Comparison of ENCODE assay signal across 26 cellular contexts in the genomic region with DNA sequence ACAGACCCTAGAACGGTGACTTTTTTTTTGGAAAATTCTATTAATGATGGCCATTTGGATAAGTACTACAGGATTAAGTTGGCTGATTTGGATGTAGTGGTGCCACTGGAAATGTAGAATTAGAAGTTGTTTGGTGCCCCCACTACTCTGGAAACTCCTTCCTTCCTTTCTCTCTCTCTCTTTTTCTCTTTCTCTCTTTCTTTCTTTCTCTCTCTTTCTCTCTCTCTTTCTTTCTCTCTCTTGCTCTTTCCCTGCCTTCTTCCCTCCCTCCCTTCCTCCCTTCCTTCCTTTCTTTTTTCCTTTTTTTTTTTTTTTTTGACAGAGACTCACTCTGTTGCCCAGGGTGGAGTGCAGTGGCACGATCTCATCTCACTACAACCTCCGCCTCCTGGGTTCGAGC. TPM values are rescaled to one million over a fixed set of nuclear protein-coding genes. Genes with fewer than 3 reads are reported as not detected.
DNase-seq lines count a peak whose midpoint lies in the region; ATAC-seq and TF ChIP-seq lines count a peak whose summit lies in the region.
"Had no signal": no experiment of that assay in that cellular context is flagged by ENCODE, and none has a peak within 500 bp of the region (broad histone marks: within the 10 kb centered on the region; RNA-seq: fewer than 3 reads in every experiment).

No MANE protein-coding gene starts in this region.

- no peak for ATAC-seq in activated T-cell treated with anti-CD3 and anti-CD28 coated beads, Interleukin-2, amount 50 U/mL, for 4 hours
- no peak for ATAC-seq in memory B cell (ENCODE audit: low read depth)
- no peak for ATAC-seq in HG03378 (IDR thresholded peaks at IDR 0.05; ENCODE audit: unreplicated experiment)
- ATAC-seq in omental fat pad (ENCODE audit: low FRiP score) = no peak
- ATAC-seq: Panc1 had no signal

- H3K9me3 Mint-ChIP-seq in activated T-cell treated with anti-CD3 and anti-CD28 coated beads, Interleukin-2, amount 50 U/mL, for 4 hours = no peaks in the 10 kb centered on the region
- H3K9me3 Mint-ChIP-seq in activated T-helper 2 cell treated with anti-CD3 and anti-CD28 coated beads, Interferon-gamma antibody, Interleukin-2, Interleukin-4, amounts not matched to agents 10 μg/mL and 5 μg/mL and 100 μg/mL, durations not matched to agents 14 hours and 24 hours and 36 hours = no peaks in the 10 kb centered on the region
- H3K9me3 Mint-ChIP-seq in memory B cell = no peaks in the 10 kb centered on the region

- DNase-seq in activated T-cell treated with anti-CD3 and anti-CD28 coated beads, Interleukin-2, amount 50 U/mL, for 4 hours = no peak
- no peak for DNase-seq in activated T-cell treated with anti-CD3 and anti-CD28 coated beads, Interleukin-2, amount 50 U/mL, for 48 hours
- no peak for DNase-seq in activated T-helper 2 cell treated with anti-CD3 and anti-CD28 coated beads, Interferon-gamma antibody, Interleukin-2, Interleukin-4, amounts not matched to agents 10 μg/mL and 5 μg/mL and 100 μg/mL, durations not matched to agents 14 hours and 24 hours and 36 hours (ENCODE audit: low spot score)
- DNase-seq in memory B cell (ENCODE audit: low spot score in 2 of 2) (no peak), omental fat pad (ENCODE audit: low spot score) (no peak), HUDEP-2 (lab: John Stamatoyannopoulos, UW; ENCODE audit: unreplicated experiment in 76 of 76) (no peak)
- DNase-seq: DMS53; EL; GF-D8; GOT3; HCEC 1CT; KG1; NCI-H1105; NCI-H146; NCI-H2029; NCI-H226; NCI-H510A treated with DMSO at 0.1 percent for 48 hours; NCI-H748 treated with DMSO at 0.1 percent for 48 hours; NK-92 treated with Interleukin-12 subunit alpha and Interleukin-12 subunit beta, amount 100 ng/mL, for 24 hours; SIG-M5 had no signal

- no peaks in the 10 kb centered on the region for H3K9me3 ChIP-seq in HEK293 (ENCODE audit: control insufficient read depth, insufficient read depth, low read depth, low read length)

- H3K4me1 ChIP-seq in HEK293 (ENCODE audit: control insufficient read depth, insufficient read depth, low read length) = no peaks in the 10 kb centered on the region

- peaks cover 52% of the 10 kb centered on the region for H3K4me1 Mint-ChIP-seq in activated T-cell treated with anti-CD3 and anti-CD28 coated beads, Interleukin-2, amount 50 U/mL, for 4 hours (ENCODE audit: low read depth)
- H3K4me1 Mint-ChIP-seq in activated T-helper 2 cell treated with anti-CD3 and anti-CD28 coated beads, Interferon-gamma antibody, Interleukin-2, Interleukin-4, amounts not matched to agents 10 μg/mL and 5 μg/mL and 100 μg/mL, durations not matched to agents 14 hours and 24 hours and 36 hours (ENCODE audit: low read depth) = peaks cover 48% of the 10 kb centered on the region
- H3K4me1 Mint-ChIP-seq in memory B cell = peaks cover 29% of the 10 kb centered on the region

- H3K36me3 Mint-ChIP-seq in activated T-cell treated with anti-CD3 and anti-CD28 coated beads, Interleukin-2, amount 50 U/mL, for 4 hours (ENCODE audit: insufficient read depth) = peaks cover 51% of the 10 kb centered on the region
- H3K36me3 Mint-ChIP-seq in activated T-helper 2 cell treated with anti-CD3 and anti-CD28 coated beads, Interferon-gamma antibody, Interleukin-2, Interleukin-4, amounts not matched to agents 10 μg/mL and 5 μg/mL and 100 μg/mL, durations not matched to agents 14 hours and 24 hours and 36 hours (ENCODE audit: low read depth) = peaks cover 74% of the 10 kb centered on the region
- peaks cover 25% of the 10 kb centered on the region for H3K36me3 Mint-ChIP-seq in memory B cell

- H3K27ac Mint-ChIP-seq in activated T-helper 2 cell treated with anti-CD3 and anti-CD28 coated beads, Interferon-gamma antibody, Interleukin-2, Interleukin-4, amounts not matched to agents 10 μg/mL and 5 μg/mL and 100 μg/mL, durations not matched to agents 14 hours and 24 hours and 36 hours = peak overlapping the region; percentile 25
- peak overlapping the region; percentile 9 for H3K27ac Mint-ChIP-seq in memory B cell

- intact Hi-C loops in activated T-helper 2 cell treated with anti-CD3 and anti-CD28 coated beads, Interferon-gamma antibody, Interleukin-2, Interleukin-4, amounts not matched to agents 10 μg/mL and 5 μg/mL and 100 μg/mL, durations not matched to agents 14 hours and 24 hours and 36 hours (cut with micrococcal nuclease) = loop anchor here (5.0 kb wide), 2 partner anchors 166 to 1196 kb away; a partner anchor contains a TSS

- H3K27ac ChIP-seq in HEK293 (ENCODE audit: extremely low read depth, low read depth, low read length) = no peak overlapping the region
- H3K27ac ChIP-seq: C4-2B, HL-60 had no signal

- peaks cover 24 to 59% of the 10 kb centered on the region in 2 experiments for H3K36me3 ChIP-seq in HEK293 (ENCODE audit: control insufficient read depth in 2 of 2, insufficient read depth in 1 of 2, low read length in 2 of 2)

- CTCF ChIA-PET in HEK293 (lab: Yijun Ruan, JAX) = no interaction called here

- no peak overlapping the region for H3K4me3 ChIP-seq in HEK293 (ENCODE audit: low read depth, low read length)

- POLR2A ChIA-PET in HEK293 (lab: Yijun Ruan, JAX) = no interaction called here

- no peak for TF ChIP-seq CTCF in HEK293 (tag by site-specific recombination; IDR thresholded peaks at IDR 0.05)
- TF ChIP-seq CTCF in omental fat pad (IDR thresholded peaks at IDR 0.05) = no peak

- peak overlapping the region; percentile 99 for H3K4me3 Mint-ChIP-seq in activated T-cell treated with anti-CD3 and anti-CD28 coated beads, Interleukin-2, amount 50 U/mL, for 4 hours
- H3K4me3 Mint-ChIP-seq in activated T-helper 2 cell treated with anti-CD3 and anti-CD28 coated beads, Interferon-gamma antibody, Interleukin-2, Interleukin-4, amounts not matched to agents 10 μg/mL and 5 μg/mL and 100 μg/mL, durations not matched to agents 14 hours and 24 hours and 36 hours (ENCODE audit: low read depth) = no peak overlapping the region
- no peak overlapping the region for H3K4me3 Mint-ChIP-seq in memory B cell

- no peaks in the 10 kb centered on the region for H3K27me3 Mint-ChIP-seq in activated T-cell treated with anti-CD3 and anti-CD28 coated beads, Interleukin-2, amount 50 U/mL, for 4 hours (ENCODE audit: low read depth)
- H3K27me3 Mint-ChIP-seq in activated T-helper 2 cell treated with anti-CD3 and anti-CD28 coated beads, Interferon-gamma antibody, Interleukin-2, Interleukin-4, amounts not matched to agents 10 μg/mL and 5 μg/mL and 100 μg/mL, durations not matched to agents 14 hours and 24 hours and 36 hours (ENCODE audit: low read depth) = no peaks in the 10 kb centered on the region
- H3K27me3 Mint-ChIP-seq in memory B cell = no peaks in the 10 kb centered on the region

TF ChIP-seq in HEK293, 187 proteins besides CTCF, POLR2A, EP300 and RAD21:
- TF ChIP-seq ZNF596 (tag by site-specific recombination; IDR thresholded peaks at IDR 0.05) = 0 out of 2 replicates have a peak, but pooled peaks have one; percentile 39
- no peak for TF ChIP-seq OVOL3 (tag by site-specific recombination; IDR thresholded peaks at IDR 0.05)
- TF ChIP-seq ZNF169 (tag by site-specific recombination; IDR thresholded peaks at IDR 0.05) = no peak
- TF ChIP-seq ZNF366 (tag by site-specific recombination; conservative IDR thresholded peaks at IDR 0.05) = peak; percentile 47; the same call in 1 of the 2 replicates
- TF ChIP-seq, protein P1, sequence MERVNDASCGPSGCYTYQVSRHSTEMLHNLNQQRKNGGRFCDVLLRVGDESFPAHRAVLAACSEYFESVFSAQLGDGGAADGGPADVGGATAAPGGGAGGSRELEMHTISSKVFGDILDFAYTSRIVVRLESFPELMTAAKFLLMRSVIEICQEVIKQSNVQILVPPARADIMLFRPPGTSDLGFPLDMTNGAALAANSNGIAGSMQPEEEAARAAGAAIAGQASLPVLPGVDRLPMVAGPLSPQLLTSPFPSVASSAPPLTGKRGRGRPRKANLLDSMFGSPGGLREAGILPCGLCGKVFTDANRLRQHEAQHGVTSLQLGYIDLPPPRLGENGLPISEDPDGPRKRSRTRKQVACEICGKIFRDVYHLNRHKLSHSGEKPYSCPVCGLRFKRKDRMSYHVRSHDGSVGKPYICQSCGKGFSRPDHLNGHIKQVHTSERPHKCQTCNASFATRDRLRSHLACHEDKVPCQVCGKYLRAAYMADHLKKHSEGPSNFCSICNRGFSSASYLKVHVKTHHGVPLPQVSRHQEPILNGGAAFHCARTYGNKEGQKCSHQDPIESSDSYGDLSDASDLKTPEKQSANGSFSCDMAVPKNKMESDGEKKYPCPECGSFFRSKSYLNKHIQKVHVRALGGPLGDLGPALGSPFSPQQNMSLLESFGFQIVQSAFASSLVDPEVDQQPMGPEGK (tag by site-specific recombination; IDR thresholded peaks at IDR 0.05) = no peak

RNA-seq across cellular contexts. Expression of a gene that starts 2.7 kb away (rescaled TPM):
- total RNA-seq in activated T-cell treated with anti-CD3 and anti-CD28 coated beads, Interleukin-2, amount 50 U/mL, for 4 hours = 100 to 1,000 TPM; 104 to 131 (median 111) TPM
- total RNA-seq in activated T-helper 2 cell treated with anti-CD3 and anti-CD28 coated beads, Interferon-gamma antibody, Interleukin-2, Interleukin-4, amounts not matched to agents 10 μg/mL and 5 μg/mL and 100 μg/mL, durations not matched to agents 14 hours and 24 hours and 36 hours = 43.6 and 44.8 TPM in 2 replicates
- 10 to 100 TPM in 1 of 4 donors, 1 to 10 TPM in 3; 3.2 to 14.3 (median 7.4) TPM for total RNA-seq in omental fat pad

RNA-seq across cellular contexts. Expression of a gene that starts 9.5 kb away (rescaled TPM):
- under 1 TPM; 0.15 to 0.27 (median 0.26) TPM for total RNA-seq in activated T-cell treated with anti-CD3 and anti-CD28 coated beads, Interleukin-2, amount 50 U/mL, for 4 hours
- total RNA-seq in activated T-helper 2 cell treated with anti-CD3 and anti-CD28 coated beads, Interferon-gamma antibody, Interleukin-2, Interleukin-4, amounts not matched to agents 10 μg/mL and 5 μg/mL and 100 μg/mL, durations not matched to agents 14 hours and 24 hours and 36 hours = 0.16 TPM in 1 of 2 replicates, not detected in the other
- total RNA-seq in omental fat pad = 1 to 10 TPM in 1 of 4 donors, under 1 TPM in 3; 0.28 to 1.1 (median 0.34) TPM
- total RNA-seq: HT-29 had no signal

RNA-seq across cellular contexts. Expression of a gene that starts 16.5 kb away (rescaled TPM):
- under 1 TPM; 0.11 to 0.22 (median 0.20) TPM for total RNA-seq in activated T-cell treated with anti-CD3 and anti-CD28 coated beads, Interleukin-2, amount 50 U/mL, for 4 hours
- 0.21 and 0.62 TPM in 2 replicates for total RNA-seq in activated T-helper 2 cell treated with anti-CD3 and anti-CD28 coated beads, Interferon-gamma antibody, Interleukin-2, Interleukin-4, amounts not matched to agents 10 μg/mL and 5 μg/mL and 100 μg/mL, durations not matched to agents 14 hours and 24 hours and 36 hours
- 100 to 1,000 TPM in 1 of 4 donors, 10 to 100 TPM in 3; 49.7 to 127 (median 55.1) TPM for total RNA-seq in omental fat pad

RNA-seq across cellular contexts. Expression of a gene that starts 29.6 kb away (rescaled TPM):
- total RNA-seq in activated T-cell treated with anti-CD3 and anti-CD28 coated beads, Interleukin-2, amount 50 U/mL, for 4 hours = under 1 TPM; 0.08 to 0.19 (median 0.11) TPM
- 0.05 and 0.07 TPM in 2 replicates for total RNA-seq in activated T-helper 2 cell treated with anti-CD3 and anti-CD28 coated beads, Interferon-gamma antibody, Interleukin-2, Interleukin-4, amounts not matched to agents 10 μg/mL and 5 μg/mL and 100 μg/mL, durations not matched to agents 14 hours and 24 hours and 36 hours
- under 1 TPM; 0.19 to 0.37 (median 0.28) TPM for total RNA-seq in omental fat pad
- total RNA-seq: HT-29 had no signal

Comparison
In these comparisons a context has a peak if more than half of its experiments do, and no peak if none do; other contexts are left out.
1. RNA of a gene that starts 16.5 kb away (total RNA-seq): 49.7 to 127 TPM in omental fat pad; 0.21 to 0.62 TPM in activated T-helper 2 cell treated with anti-CD3 and anti-CD28 coated beads, Interferon-gamma antibody, Interleukin-2, Interleukin-4, amounts not matched to agents 10 μg/mL and 5 μg/mL and 100 μg/mL, durations not matched to agents 14 hours and 24 hours and 36 hours and 0.11 to 0.22 TPM in activated T-cell treated with anti-CD3 and anti-CD28 coated beads, Interleukin-2, amount 50 U/mL, for 4 hours; every median in the first group is over 10 times any median in the second.